1 cellular context compared by ENCODE assay signal in genomic region chr13:113314895-113315470, GRCh38. TPM values are rescaled to one million over a fixed set of nuclear protein-coding genes. Genes with fewer than 3 reads are reported as not detected.
"Had no signal": no experiment of that assay in that cellular context is flagged by ENCODE, and none has a peak within 500 bp of the region (broad histone marks: within the 10 kb centered on the region; RNA-seq: fewer than 3 reads in every experiment).

No MANE protein-coding gene starts in this region.

RNA-seq across cellular contexts. Expression of gene GRTP1, which starts 48.9 kb away (rescaled TPM):
- total RNA-seq: glomerular endothelial cell had no signal
